Comparison of ENCODE assay signal across 17 cellular contexts in the genomic region with DNA sequence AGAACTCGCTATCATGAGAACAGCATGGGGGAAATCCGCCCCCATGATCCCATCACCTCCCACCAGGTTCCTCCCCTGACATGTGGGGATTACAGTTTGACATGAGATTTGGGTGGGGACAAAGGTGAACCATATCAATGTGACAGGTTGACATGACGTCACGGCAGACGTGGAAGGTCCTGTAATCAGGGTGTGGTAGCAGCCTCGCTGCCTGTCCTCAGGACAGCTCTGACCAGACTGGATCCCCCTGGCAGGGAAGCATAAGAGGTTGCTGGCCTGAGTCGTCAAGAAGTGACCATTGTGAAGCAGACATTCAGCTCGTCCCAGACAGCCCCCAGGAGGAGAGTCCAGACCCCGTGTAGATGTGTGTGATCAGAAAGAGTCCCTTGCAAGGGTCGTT.
DNase-seq lines count a peak whose midpoint lies in the region; ATAC-seq, FAIRE-seq and TF ChIP-seq lines count a peak whose summit lies in the region.
"Had no signal": no experiment of that assay in that cellular context is flagged by ENCODE, and none has a peak within 500 bp of the region (broad histone marks: within the 10 kb centered on the region; RNA-seq: fewer than 3 reads in every experiment).

No MANE protein-coding gene starts in this region.

- H3K27ac Mint-ChIP-seq in activated CD8-positive, alpha-beta T cell treated with anti-CD3 and anti-CD28 coated beads, Interleukin-2, amount 10 ng/mL, durations not matched to agents 7 days and 5 days: peak overlapping the region; percentile 80
- peak overlapping the region; percentile 24 to 88 (median 80) for H3K27ac Mint-ChIP-seq in naive thymus-derived CD4-positive, alpha-beta T cell

- no peaks in the 10 kb centered on the region for H3K27me3 Mint-ChIP-seq in activated CD8-positive, alpha-beta T cell treated with anti-CD3 and anti-CD28 coated beads, Interleukin-2, amount 10 ng/mL, durations not matched to agents 7 days and 5 days (ENCODE audit: low read depth)
- H3K27me3 Mint-ChIP-seq in naive thymus-derived CD4-positive, alpha-beta T cell: no peaks in the 10 kb centered on the region
- H3K27me3 Mint-ChIP-seq: brain had no signal

- no peak for ATAC-seq in HepG2
- no peak for ATAC-seq in right lobe of liver
- no peak for ATAC-seq in activated CD8-positive, alpha-beta T cell treated with anti-CD3 and anti-CD28 coated beads, Interleukin-2, amount 10 ng/mL, durations not matched to agents 7 days and 5 days
- no peak for ATAC-seq in naive thymus-derived CD4-positive, alpha-beta T cell
- ATAC-seq: right cardiac atrium had no signal

- TF ChIP-seq EP300 in HepG2 (IDR thresholded peaks at IDR 0.05; ENCODE audit: low read depth in 2 of 2, low read length in 2 of 2) (no peak), HepG2 (CRISPR knock-in tag; IDR thresholded peaks at IDR 0.05; ENCODE audit: borderline replicate concordance) (no peak)

- POLR2A ChIA-PET in HepG2 (lab: Yijun Ruan, JAX) (no interaction called here), PC-9 (lab: Charles Lee; ENCODE audit: unreplicated experiment) (no interaction called here)
- POLR2A ChIA-PET in activated CD8-positive, alpha-beta T cell treated with anti-CD3 and anti-CD28 coated beads, Interleukin-2, amount 10 ng/mL, durations not matched to agents 7 days and 5 days (lab: Charles Lee): no interaction called here
- POLR2A ChIA-PET in naive thymus-derived CD4-positive, alpha-beta T cell (lab: Charles Lee): no interaction called here

- H3K27me3 ChIP-seq in HepG2 (ENCODE audit: control insufficient read depth in 1 of 2, insufficient read depth in 2 of 2, low read length in 2 of 2) (no peaks in the 10 kb centered on the region), right lobe of liver (no peaks in the 10 kb centered on the region), PC-9 (ENCODE audit: insufficient read depth, low read depth) (no peaks in the 10 kb centered on the region)
- H3K27me3 ChIP-seq in naive thymus-derived CD4-positive, alpha-beta T cell (ENCODE audit: control insufficient read depth in 2 of 2, insufficient read depth in 2 of 2, low read length in 2 of 2): no peaks in the 10 kb centered on the region

- peaks cover 48% of the 10 kb centered on the region for H3K36me3 Mint-ChIP-seq in activated CD8-positive, alpha-beta T cell treated with anti-CD3 and anti-CD28 coated beads, Interleukin-2, amount 10 ng/mL, durations not matched to agents 7 days and 5 days (ENCODE audit: low read depth)
- H3K36me3 Mint-ChIP-seq in naive thymus-derived CD4-positive, alpha-beta T cell: peaks cover 0 to 32% (median 7%) of the 10 kb centered on the region in 5 donors

- peaks cover 25 to 69% of the 10 kb centered on the region in 2 experiments for H3K36me3 ChIP-seq in HepG2 (replicated peaks in 1 of 2; ENCODE audit: control insufficient read depth in 1 of 2, insufficient read depth in 2 of 2, low read length in 2 of 2)
- H3K36me3 ChIP-seq in right lobe of liver: peaks cover 0 to 36% (median 7%) of the 10 kb centered on the region in 4 donors
- peaks cover 5 to 46% (median 9%) of the 10 kb centered on the region in 3 experiments for H3K36me3 ChIP-seq in naive thymus-derived CD4-positive, alpha-beta T cell (ENCODE audit: control insufficient read depth in 2 of 3, insufficient read depth in 3 of 3, low read length in 3 of 3)
- H3K36me3 ChIP-seq in PC-9 (ENCODE audit: low read depth): no peaks in the 10 kb centered on the region

- no peaks in the 10 kb centered on the region for H3F3A ChIP-seq in PC-9 (ENCODE audit: insufficient read depth, low read depth)

- H3K27ac ChIP-seq in HepG2 (ENCODE audit: extremely low read length, insufficient read depth, low read length): no peak overlapping the region
- H3K27ac ChIP-seq in right lobe of liver: no peak overlapping the region
- no peak overlapping the region for H3K27ac ChIP-seq in naive thymus-derived CD4-positive, alpha-beta T cell (ENCODE audit: low read depth, low read length)
- no peak overlapping the region for H3K27ac ChIP-seq in PC-9

- H3K9me3 Mint-ChIP-seq in activated CD8-positive, alpha-beta T cell treated with anti-CD3 and anti-CD28 coated beads, Interleukin-2, amount 10 ng/mL, durations not matched to agents 7 days and 5 days (ENCODE audit: insufficient read depth): no peaks in the 10 kb centered on the region
- H3K9me3 Mint-ChIP-seq in naive thymus-derived CD4-positive, alpha-beta T cell: peaks cover 0 to 2% (median 0%) of the 10 kb centered on the region in 11 donors
- H3K9me3 Mint-ChIP-seq: brain had no signal

- H4K20me1 ChIP-seq in HepG2 (ENCODE audit: insufficient read depth, low read length) (no peaks in the 10 kb centered on the region), PC-9 (ENCODE audit: insufficient read depth) (no peaks in the 10 kb centered on the region)

- no peak for FAIRE-seq in HepG2 (lab: Jason Lieb, UNC)

- 96% methylated on average over 10 of the region's 10 CpGs for WGBS in HepG2 (ENCODE audit: low lambda C conversion rate)
- whole genome bisulfite sequencing in right lobe of liver (ENCODE audit: insufficient coverage, low coverage, low lambda C conversion rate, missing lambda C conversion rate): 98% methylated on average over 7 of the region's 10 CpGs

- H3K4me1 Mint-ChIP-seq in activated CD8-positive, alpha-beta T cell treated with anti-CD3 and anti-CD28 coated beads, Interleukin-2, amount 10 ng/mL, durations not matched to agents 7 days and 5 days (ENCODE audit: low read depth): peaks cover 21% of the 10 kb centered on the region
- peaks cover 17 to 26% (median 23%) of the 10 kb centered on the region in 7 donors for H3K4me1 Mint-ChIP-seq in naive thymus-derived CD4-positive, alpha-beta T cell
- H3K4me1 Mint-ChIP-seq: brain had no signal

- CTCF ChIA-PET in HepG2 (lab: Yijun Ruan, JAX; ENCODE audit: low intra/inter-chr PET ratio, low total read pairs) (no interaction called here), PC-9 (lab: Charles Lee) (no interaction called here)
- CTCF ChIA-PET in activated CD8-positive, alpha-beta T cell treated with anti-CD3 and anti-CD28 coated beads, Interleukin-2, amount 10 ng/mL, durations not matched to agents 7 days and 5 days (lab: Charles Lee): no interaction called here
- CTCF ChIA-PET in naive thymus-derived CD4-positive, alpha-beta T cell (lab: Charles Lee): no interaction called here

- intact Hi-C loops in HepG2 (cut with micrococcal nuclease; ENCODE audit: unreplicated experiment): no loop called here
- intact Hi-C loops in right lobe of liver (cut with DNase I): no loop called here
- intact Hi-C loops in naive thymus-derived CD4-positive, alpha-beta T cell (cut with micrococcal nuclease): no loop called here
- intact Hi-C loops in PC-9 (cut with micrococcal nuclease; ENCODE audit: unreplicated experiment): no loop called here

- no peak for DNase-seq in HepG2 (ENCODE audit: low spot score)
- DNase-seq in right lobe of liver: no peak
- no peak for DNase-seq in activated CD8-positive, alpha-beta T cell treated with anti-CD3 and anti-CD28 coated beads, Interleukin-2, amount 10 ng/mL, durations not matched to agents 7 days and 5 days
- no peak for DNase-seq in naive thymus-derived CD4-positive, alpha-beta T cell
- no peak for DNase-seq in G401 (ENCODE audit: low spot score)
- no peak for DNase-seq in PC-9
- no peak for DNase-seq in iPS-NIHi7 (ENCODE audit: extremely low spot score)
- DNase-seq: activated CD4-positive, alpha-beta T cell treated with anti-CD3 and anti-CD28 coated beads for 1 hour; activated gamma-delta T cell treated with Interleukin-2 at 50 U/mL for 16 hours; DMS153; MM.1S; NCI-H1930; right cardiac atrium; SHP77; T-helper 9 cell had no signal

- TF ChIP-seq CTCF in HepG2 (CRISPR knock-in tag; IDR thresholded peaks at IDR 0.05): no peak
- no peak for TF ChIP-seq CTCF in right lobe of liver (IDR thresholded peaks at IDR 0.05)
- TF ChIP-seq CTCF in PC-9 (conservative IDR thresholded peaks at IDR 0.05): no peak

- H3K4me2 ChIP-seq in HepG2 (ENCODE audit: low read depth, low read length) (no peak overlapping the region), PC-9 (no peak overlapping the region)

- TF ChIP-seq POLR2A in HepG2 (IDR thresholded peaks at IDR 0.05; ENCODE audit: insufficient read depth in 1 of 2, low read depth in 2 of 2, low read length in 2 of 2) (no peak), right lobe of liver (IDR thresholded peaks at IDR 0.05) (no peak)

- no peak for TF ChIP-seq RAD21 in HepG2 (CRISPR knock-in tag; IDR thresholded peaks at IDR 0.05)

- H3K4me3 ChIP-seq in HepG2 (replicated peaks in 1 of 3; ENCODE audit: insufficient read depth in 1 of 3, low read depth in 2 of 3, low read length in 3 of 3) (no peak overlapping the region), right lobe of liver (no peak overlapping the region), PC-9 (no peak overlapping the region)
- no peak overlapping the region for H3K4me3 ChIP-seq in naive thymus-derived CD4-positive, alpha-beta T cell (ENCODE audit: low read length)
- H3K4me3 ChIP-seq: lung had no signal

- no peak overlapping the region for H2AFZ ChIP-seq in HepG2 (ENCODE audit: low read length)
- no peak overlapping the region for H2AFZ ChIP-seq in PC-9

- in situ Hi-C loops in HepG2 (cut with HindIII; ENCODE audit: extremely low pct_ligation_motif_present, low pct_unique_long_range_greater_than_20kb) (no loop called here), G401 (cut with HindIII; ENCODE audit: low sequenced_read_pairs) (no loop called here)

- H3K4me1 ChIP-seq in HepG2 (ENCODE audit: insufficient read depth, low read length): no peaks in the 10 kb centered on the region
- no peaks in the 10 kb centered on the region for H3K4me1 ChIP-seq in right lobe of liver
- H3K4me1 ChIP-seq in naive thymus-derived CD4-positive, alpha-beta T cell (ENCODE audit: control insufficient read depth in 2 of 2, insufficient read depth in 2 of 2, low read length in 2 of 2): peaks cover 0 to 10% of the 10 kb centered on the region in 2 donors
- H3K4me1 ChIP-seq in PC-9 (replicated peaks; ENCODE audit: insufficient read depth): no peaks in the 10 kb centered on the region

- H3K79me2 ChIP-seq in HepG2 (ENCODE audit: insufficient read depth, low read length) (no peaks in the 10 kb centered on the region), PC-9 (ENCODE audit: low read depth) (no peaks in the 10 kb centered on the region)

- no peak overlapping the region for H3K9ac ChIP-seq in HepG2 (ENCODE audit: insufficient read depth, low read depth, low read length)

- H3K9me2 ChIP-seq in PC-9 (ENCODE audit: insufficient read depth): no peaks in the 10 kb centered on the region

- no peaks in the 10 kb centered on the region for H3K9me3 ChIP-seq in HepG2 (ENCODE audit: low read length)
- no peaks in the 10 kb centered on the region for H3K9me3 ChIP-seq in right lobe of liver
- no peaks in the 10 kb centered on the region for H3K9me3 ChIP-seq in naive thymus-derived CD4-positive, alpha-beta T cell (ENCODE audit: control insufficient read depth in 2 of 3, low read length in 3 of 3)
- H3K9me3 ChIP-seq in PC-9 (ENCODE audit: insufficient read depth, low read depth): no peaks in the 10 kb centered on the region

- peak overlapping the region; percentile 1 for H3K4me3 Mint-ChIP-seq in activated CD8-positive, alpha-beta T cell treated with anti-CD3 and anti-CD28 coated beads, Interleukin-2, amount 10 ng/mL, durations not matched to agents 7 days and 5 days
- H3K4me3 Mint-ChIP-seq in naive thymus-derived CD4-positive, alpha-beta T cell: peak overlapping the region in 5 of 10 donors; percentile 3 to 57 (median 15)
- H3K4me3 Mint-ChIP-seq: brain had no signal

- BruUV-seq in HepG2 (replicated peaks; lab: Mats Ljungman, UMichigan): no TSS peak
- no TSS peak for BruUV-seq in PC-9 (replicated peaks; lab: Mats Ljungman, UMichigan)
